Comparison of ENCODE assay signal across 2 cellular contexts in genomic region chr6:167108278-167108677, GRCh38.
A peak's percentile ranks its signal among the peaks of the same experiment; 100 is the strongest.
TF ChIP-seq lines count a peak whose summit lies in the region.

No MANE protein-coding gene starts in this region.

TF ChIP-seq in HepG2, 621 proteins besides CTCF, POLR2A, EP300 and RAD21:
- TF ChIP-seq MAFK (conservative IDR thresholded peaks at IDR 0.05 in 1 of 2, IDR thresholded peaks at IDR 0.05 in 1 of 2; ENCODE audit: low read length in 2 of 2), result peak; percentile 70 to 85; a peak in 3 of 4 replicates
- no peak for TF ChIP-seq ARNT (IDR thresholded peaks at IDR 0.05)
- peak; percentile 78 for TF ChIP-seq MAFF (IDR thresholded peaks at IDR 0.05; ENCODE audit: low read depth, low read length)

TF ChIP-seq in K562, 482 proteins besides CTCF, POLR2A, EP300 and RAD21:
- TF ChIP-seq SMAD4 (CRISPR knock-in tag; conservative IDR thresholded peaks at IDR 0.05) (no peak), RFX1 (IDR thresholded peaks at IDR 0.05) (no peak), PRDM10 (IDR thresholded peaks at IDR 0.05; ENCODE audit: partially characterized antibody) (no peak), ETV5 (CRISPR knock-in tag; IDR thresholded peaks at IDR 0.05; ENCODE audit: low read depth) (no peak), ZNF639 (CRISPR knock-in tag; conservative IDR thresholded peaks at IDR 0.05 in 1 of 2, IDR thresholded peaks at IDR 0.05 in 1 of 2) (no peak), MCM5 (IDR thresholded peaks at IDR 0.05; ENCODE audit: low read depth) (no peak), ZNF316 (IDR thresholded peaks at IDR 0.05) (peak; percentile 72), MAFF (IDR thresholded peaks at IDR 0.05; ENCODE audit: low read length) (peak; percentile 17; the same call in 1 of the 2 replicates), POU5F1 (IDR thresholded peaks at IDR 0.05; ENCODE audit: borderline replicate concordance, low read depth, low read length, partially characterized antibody) (no peak), C11orf30 (IDR thresholded peaks at IDR 0.05; ENCODE audit: low read depth) (peak; percentile 12; the same call in 1 of the 2 replicates)
